Comparison of ENCODE assay signal across 1 cellular context in genomic region chr3:9715764-9716437, GRCh38.
TF ChIP-seq lines count a peak whose summit lies in the region.

No MANE protein-coding gene starts in this region.

TF ChIP-seq in K562, 482 proteins besides CTCF, POLR2A, EP300 and RAD21 (continued from another document and continues in another):
- no peak for TF ChIP-seq RERE (CRISPR knock-in tag; IDR thresholded peaks at IDR 0.05; ENCODE audit: borderline replicate concordance)
- peak; percentile 89 for TF ChIP-seq STAG1 (CRISPR knock-in tag; IDR thresholded peaks at IDR 0.05; ENCODE audit: borderline replicate concordance)
- no peak for TF ChIP-seq RNF219 (CRISPR knock-in tag; IDR thresholded peaks at IDR 0.05)
- TF ChIP-seq ZNF507 (tag; conservative IDR thresholded peaks at IDR 0.05), result no peak
- no peak for TF ChIP-seq TRIM25 (IDR thresholded peaks at IDR 0.05; ENCODE audit: borderline replicate concordance)
- no peak for TF ChIP-seq NCOA4 (IDR thresholded peaks at IDR 0.05; ENCODE audit: partially characterized antibody)
- no peak; the same call in 1 of the 2 replicates for TF ChIP-seq ETS1 (conservative IDR thresholded peaks at IDR 0.05; ENCODE audit: control insufficient read depth, low read depth, low read length)
- TF ChIP-seq ZEB2 (IDR thresholded peaks at IDR 0.05), result peak; percentile 35; the same call in 1 of the 2 replicates
- no peak for TF ChIP-seq ZNF280B (CRISPR knock-in tag; IDR thresholded peaks at IDR 0.05)
- peak; percentile 71 for TF ChIP-seq E2F8 (IDR thresholded peaks at IDR 0.05; ENCODE audit: low read depth, partially characterized antibody)
- TF ChIP-seq ZNF444 (CRISPR knock-in tag; IDR thresholded peaks at IDR 0.05), result no peak
- TF ChIP-seq NFIX (CRISPR knock-in tag; IDR thresholded peaks at IDR 0.05; ENCODE audit: low read depth), result no peak
- TF ChIP-seq ZNF551 (CRISPR knock-in tag; IDR thresholded peaks at IDR 0.05), result no peak
- no peak for TF ChIP-seq MCM5 (IDR thresholded peaks at IDR 0.05; ENCODE audit: low read depth)
- TF ChIP-seq DEAF1 (CRISPR knock-in tag; IDR thresholded peaks at IDR 0.05), result peak; percentile 98
- TF ChIP-seq POLR2AphosphoS5 (IDR thresholded peaks at IDR 0.05; ENCODE audit: control insufficient read depth, insufficient read depth, low read depth, low read length), result peak; percentile 34; the same call in 1 of the 2 replicates
- TF ChIP-seq TEAD4 (IDR thresholded peaks at IDR 0.05; ENCODE audit: low read length), result peak; percentile 60
- TF ChIP-seq TEAD4 (CRISPR knock-in tag; IDR thresholded peaks at IDR 0.05; ENCODE audit: borderline replicate concordance), result no peak
- peak; percentile 25 for TF ChIP-seq TBP (optimal IDR thresholded peaks at IDR 0.05; ENCODE audit: low read depth, low read length)
- TF ChIP-seq ZBTB11 (CRISPR knock-in tag; IDR thresholded peaks at IDR 0.05), result no peak
- TF ChIP-seq SRSF3 (IDR thresholded peaks at IDR 0.05; ENCODE audit: insufficient read depth, low read length), result no peak
- peak; percentile 100 for TF ChIP-seq JUND (IDR thresholded peaks at IDR 0.05; ENCODE audit: borderline replicate concordance, low read depth, low read length)
- TF ChIP-seq JUND (tag; IDR thresholded peaks at IDR 0.05; ENCODE audit: borderline replicate concordance, low read depth, low read length), result peak; percentile 99
- 0 out of 2 replicates have a peak, but pooled peaks have one; percentile 37 for TF ChIP-seq HDAC2 (IDR thresholded peaks at IDR 0.05)
- no peak for TF ChIP-seq DIDO1 (tag; IDR thresholded peaks at IDR 0.05; ENCODE audit: low read depth)
- peak; percentile 52; the same call in 1 of the 2 replicates for TF ChIP-seq SP1 (CRISPR knock-in tag; IDR thresholded peaks at IDR 0.05)
- TF ChIP-seq PBX2 (CRISPR knock-in tag; IDR thresholded peaks at IDR 0.05; ENCODE audit: low read depth), result no peak
- peak; percentile 96 for TF ChIP-seq PBX2 (tag; conservative IDR thresholded peaks at IDR 0.05; ENCODE audit: low read depth)
- TF ChIP-seq ETV5 (CRISPR knock-in tag; IDR thresholded peaks at IDR 0.05; ENCODE audit: low read depth), result no peak
